Comparison of ENCODE assay signal across 18 cellular contexts in genomic region chr6:33641602-33642001, GRCh38. TPM values are rescaled to one million over a fixed set of nuclear protein-coding genes. Genes with fewer than 3 reads are reported as not detected.
DNase-seq lines count a peak whose midpoint lies in the region; ATAC-seq and TF ChIP-seq lines count a peak whose summit lies in the region.
"Had no signal": no experiment of that assay in that cellular context is flagged by ENCODE, and none has a peak within 500 bp of the region (broad histone marks: within the 10 kb centered on the region; RNA-seq: fewer than 3 reads in every experiment).

No MANE protein-coding gene starts in this region.

- H3K36me3 ChIP-seq in CD4-positive, alpha-beta memory T cell (ENCODE audit: insufficient read depth, low read length): peaks cover 8% of the 10 kb centered on the region

- H3K9me3 Mint-ChIP-seq in CD4-positive, alpha-beta memory T cell: no peaks in the 10 kb centered on the region
- no peaks in the 10 kb centered on the region for H3K9me3 Mint-ChIP-seq in WTC11
- no peaks in the 10 kb centered on the region for H3K9me3 Mint-ChIP-seq in nephron
- H3K9me3 Mint-ChIP-seq: IgD-negative memory B cell had no signal

- peak overlapping the region in 5 of 7 donors; percentile 24 to 73 (median 57) for H3K27ac Mint-ChIP-seq in CD4-positive, alpha-beta memory T cell
- H3K27ac Mint-ChIP-seq in WTC11 (peak overlapping the region; percentile 60; the same call in 1 of the 2 replicates), nephron (peak overlapping the region in 2 of 3 experiments; percentile 8 to 10)
- H3K27ac Mint-ChIP-seq: B cell had no signal

- H3K4me3 ChIP-seq in CD4-positive, alpha-beta memory T cell (ENCODE audit: low read length in 2 of 2): no peak overlapping the region
- H3K4me3 ChIP-seq: HAP-1 had no signal

- intact Hi-C loops in CD4-positive, alpha-beta memory T cell (cut with micrococcal nuclease): no loop called here

- peak; percentile 18 for DNase-seq in Ammon's horn (ENCODE audit: low spot score)
- no peak for DNase-seq in CD4-positive, alpha-beta memory T cell
- no peak for DNase-seq in WTC11 (ENCODE audit: low spot score)
- no peak for DNase-seq in NCI-H1105 (lab: John Stamatoyannopoulos, UW)
- no peak for DNase-seq in stimulated activated CD4-positive, alpha-beta T cell treated with anti-CD3 and anti-CD28 coated beads, Interleukin-2, amount 100 ng/mL, for 48 hours
- DNase-seq: ACHN, DMS153, EL, NCI-H1417 treated with DMSO at 0.1 percent for 48 hours, NCI-H2029 treated with DMSO at 0.1 percent for 48 hours, NCI-H510A had no signal

- CTCF ChIA-PET in CD4-positive, alpha-beta memory T cell (lab: Charles Lee; ENCODE audit: partially characterized antibody): no interaction called here
- CTCF ChIA-PET in WTC11 (lab: Charles Lee): no interaction called here

- no peak overlapping the region for H3K4me3 Mint-ChIP-seq in CD4-positive, alpha-beta memory T cell
- H3K4me3 Mint-ChIP-seq in WTC11 (no peak overlapping the region), nephron (no peak overlapping the region)
- H3K4me3 Mint-ChIP-seq: B cell, IgD-negative memory B cell had no signal

- H3K27ac ChIP-seq in CD4-positive, alpha-beta memory T cell (ENCODE audit: low read depth, low read length): no peak overlapping the region

- ATAC-seq in WTC11 (no peak), GM21717 (IDR thresholded peaks at IDR 0.05; ENCODE audit: unreplicated experiment) (no peak), GM21423 (IDR thresholded peaks at IDR 0.05; ENCODE audit: unreplicated experiment) (no peak)
- ATAC-seq: Right ventricle myocardium inferior had no signal

- H3K4me1 Mint-ChIP-seq in CD4-positive, alpha-beta memory T cell: peaks cover 19 to 38% (median 30%) of the 10 kb centered on the region in 4 donors
- H3K4me1 Mint-ChIP-seq in WTC11: peaks cover 14% of the 10 kb centered on the region
- peaks cover 6% of the 10 kb centered on the region for H3K4me1 Mint-ChIP-seq in nephron

- H3K9me3 ChIP-seq in CD4-positive, alpha-beta memory T cell (ENCODE audit: control insufficient read depth in 1 of 2, low read length in 2 of 2): no peaks in the 10 kb centered on the region
- H3K9me3 ChIP-seq: HAP-1 had no signal

- H3K4me1 ChIP-seq in CD4-positive, alpha-beta memory T cell (ENCODE audit: insufficient read depth, low read length): no peaks in the 10 kb centered on the region
- H3K4me1 ChIP-seq: HAP-1 had no signal

- H3K36me3 Mint-ChIP-seq in CD4-positive, alpha-beta memory T cell: peaks cover 17 to 36% of the 10 kb centered on the region in 2 donors
- H3K36me3 Mint-ChIP-seq in WTC11: peaks cover 6% of the 10 kb centered on the region; the same call in 1 of the 2 replicates
- no peaks in the 10 kb centered on the region for H3K36me3 Mint-ChIP-seq in nephron (ENCODE audit: low read depth)
- H3K36me3 Mint-ChIP-seq: IgD-negative memory B cell had no signal

- no peaks in the 10 kb centered on the region for H3K27me3 ChIP-seq in CD4-positive, alpha-beta memory T cell (ENCODE audit: insufficient read depth, low read length)

- H3K27me3 Mint-ChIP-seq in CD4-positive, alpha-beta memory T cell: no peaks in the 10 kb centered on the region
- H3K27me3 Mint-ChIP-seq in WTC11 (ENCODE audit: low read depth) (no peaks in the 10 kb centered on the region), nephron (ENCODE audit: low read depth) (peaks cover 31% of the 10 kb centered on the region)
- H3K27me3 Mint-ChIP-seq: B cell, IgD-negative memory B cell had no signal

- TF ChIP-seq CTCF in WTC11 (IDR thresholded peaks at IDR 0.05) (no peak), nephron (IDR thresholded peaks at IDR 0.05; ENCODE audit: unreplicated experiment in 3 of 3) (no peak)

- POLR2A ChIA-PET in CD4-positive, alpha-beta memory T cell (lab: Charles Lee; ENCODE audit: partially characterized antibody): no interaction called here
- POLR2A ChIA-PET in WTC11 (lab: Charles Lee): no interaction called here

TF ChIP-seq in WTC11, 78 proteins besides CTCF, POLR2A, EP300 and RAD21:
- TF ChIP-seq GRHL2 (CRISPR knock-in tag; IDR thresholded peaks at IDR 0.05; ENCODE audit: insufficient replicate concordance, severe bottlenecking) (no peak), MXD4 (CRISPR knock-in tag; IDR thresholded peaks at IDR 0.05; ENCODE audit: borderline replicate concordance) (no peak), TP53 (CRISPR knock-in tag; IDR thresholded peaks at IDR 0.05) (no peak), SMAD4 (CRISPR knock-in tag; IDR thresholded peaks at IDR 0.05) (no peak), HMGA2 (CRISPR knock-in tag; IDR thresholded peaks at IDR 0.05) (no peak), E2F1 (CRISPR knock-in tag; IDR thresholded peaks at IDR 0.05) (no peak)
TF ChIP-seq in WTC11: peak in this region for 0.

RNA-seq across cellular contexts. Expression of gene ITPR3, which starts 20.5 kb away (rescaled TPM):
- 10 to 100 TPM; 71.2 to 72.4 TPM for total RNA-seq in CD4-positive, alpha-beta memory T cell
- polyA plus RNA-seq in CD4-positive, alpha-beta memory T cell: 1 to 10 TPM in 1 of 2 donors, under 1 TPM in 1; 0.55 to 8.1 TPM
- total RNA-seq in WTC11 (2021): 42.5 to 47.3 TPM (median 42.9 TPM) in 3 replicates

Comparison
In these comparisons a context has a peak if more than half of its experiments do, and no peak if none do; other contexts are left out.
1. H3K27ac Mint-ChIP-seq: peak in every context shown above with its lines; median percentile 60 in WTC11; 57 in CD4-positive, alpha-beta memory T cell; 9 in nephron.